8 cellular contexts compared by ENCODE assay signal in the genomic region with DNA sequence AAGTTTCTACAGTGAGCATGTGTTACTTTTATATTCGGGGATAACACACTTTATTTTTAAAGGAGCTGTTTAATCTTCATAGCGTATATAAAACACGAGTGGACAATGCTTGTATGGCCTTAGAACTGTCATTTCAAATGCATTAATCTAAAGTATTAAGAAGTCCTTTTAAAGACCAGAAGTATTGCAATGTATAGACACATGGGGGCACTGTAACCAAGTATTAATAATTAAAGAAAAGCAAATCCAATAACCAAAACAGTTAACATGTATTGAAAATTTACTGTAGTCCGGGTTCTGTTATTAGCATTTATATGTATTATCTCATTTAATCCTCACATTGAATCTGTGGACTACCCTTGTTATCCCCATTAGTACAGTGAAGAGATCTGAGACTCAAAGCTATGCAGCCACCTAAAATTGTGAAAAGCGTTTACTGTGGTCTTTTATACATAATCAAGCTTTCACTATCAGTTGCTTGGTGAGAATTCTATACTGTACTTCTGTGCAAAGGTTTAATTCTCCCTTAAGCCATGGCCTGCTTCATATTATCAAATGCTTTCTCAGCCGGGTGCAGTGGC. TPM values are rescaled to one million over a fixed set of nuclear protein-coding genes. Genes with fewer than 3 reads are reported as not detected.
A peak's percentile ranks its signal among the peaks of the same experiment; 100 is the strongest.
DNase-seq lines count a peak whose midpoint lies in the region; ATAC-seq, FAIRE-seq and TF ChIP-seq lines count a peak whose summit lies in the region.

No MANE protein-coding gene starts in this region.

- H2AFZ ChIP-seq in PC-9 = no peak overlapping the region

- no TSS peak for BruUV-seq in PC-9 (replicated peaks; lab: Mats Ljungman, UMichigan)

- POLR2A ChIA-PET in PC-9 (lab: Charles Lee; ENCODE audit: unreplicated experiment) = no interaction called here

- no peak overlapping the region for H3K4me3 ChIP-seq in PC-9

- ATAC-seq in GM21360 (IDR thresholded peaks at IDR 0.05; ENCODE audit: unreplicated experiment) (peak; percentile 51), HG03025 (IDR thresholded peaks at IDR 0.05; ENCODE audit: low FRiP score, unreplicated experiment) (no peak)

- H3K4me2 ChIP-seq in PC-9 = no peak overlapping the region

- CTCF ChIA-PET in PC-9 (lab: Charles Lee) = interaction anchor here (0.6 to 0.7 kb wide), 3 partner anchors 10 to 827 kb away, joined by 4 to 5 read pairs (median 5); partner anchors contain the start of gene ARL14

- no peaks in the 10 kb centered on the region for H3K9me2 ChIP-seq in PC-9 (ENCODE audit: insufficient read depth)

- DNase-seq in D721Med (ENCODE audit: insufficient read length, low spot score) (no peak), PC-9 (no peak), iris pigment epithelial cell (ENCODE audit: low read depth) (peak; percentile 26), NCI-H1417 treated with DMSO at 0.1 percent for 48 hours (lab: John Stamatoyannopoulos, UW) (no peak), hippocampal formation (lab: John Stamatoyannopoulos, UW) (no peak), NCI-H187 (lab: John Stamatoyannopoulos, UW) (no peak)

- no peak for FAIRE-seq in D721Med (lab: Jason Lieb, UNC)

- H3K79me2 ChIP-seq in PC-9 (ENCODE audit: low read depth) = no peaks in the 10 kb centered on the region

- H3K9me3 ChIP-seq in PC-9 (ENCODE audit: insufficient read depth, low read depth) = no peaks in the 10 kb centered on the region

- H3K27me3 ChIP-seq in PC-9 (ENCODE audit: insufficient read depth, low read depth) = no peaks in the 10 kb centered on the region

- no peaks in the 10 kb centered on the region for H3F3A ChIP-seq in PC-9 (ENCODE audit: insufficient read depth, low read depth)

- H3K27ac ChIP-seq in PC-9 = no peak overlapping the region

- intact Hi-C loops in PC-9 (cut with micrococcal nuclease; ENCODE audit: unreplicated experiment) = loop anchor here (5.0 kb wide), 1 partner anchor 255 kb away; no protein-coding TSS in a partner anchor

- H4K20me1 ChIP-seq in PC-9 (ENCODE audit: insufficient read depth) = no peaks in the 10 kb centered on the region

- peak; percentile 50 for TF ChIP-seq CTCF in D721Med (IDR thresholded peaks at IDR 0.05; ENCODE audit: insufficient read depth, missing control alignments)
- TF ChIP-seq CTCF in PC-9 (conservative IDR thresholded peaks at IDR 0.05) = peak; percentile 73

- no peaks in the 10 kb centered on the region for H3K4me1 ChIP-seq in PC-9 (replicated peaks; ENCODE audit: insufficient read depth)

- no peaks in the 10 kb centered on the region for H3K36me3 ChIP-seq in PC-9 (ENCODE audit: low read depth)

RNA-seq across cellular contexts. Expression of gene ARL14, which starts 10.1 kb away (rescaled TPM):
- 13.0 and 17.6 TPM in 2 replicates for total RNA-seq in PC-9 (2021)
